ENCODE assay signal across 22 cellular contexts in genomic region chr15:88810449-88810848, GRCh38. TPM values are rescaled to one million over a fixed set of nuclear protein-coding genes. Genes with fewer than 3 reads are reported as not detected.
DNase-seq lines count a peak whose midpoint lies in the region; ATAC-seq, FAIRE-seq and TF ChIP-seq lines count a peak whose summit lies in the region.
"Had no signal": no experiment of that assay in that cellular context is flagged by ENCODE, and none has a peak within 500 bp of the region (broad histone marks: within the 10 kb centered on the region; RNA-seq: fewer than 3 reads in every experiment).

No MANE protein-coding gene starts in this region.

- no peak overlapping the region for H2BK15ac ChIP-seq in mesendoderm (replicated peaks; ENCODE audit: low read depth)

- H3K4me2 ChIP-seq in HCT116 (ENCODE audit: low read length) (0 out of 2 replicates have a peak overlapping the region, but pooled peaks have one; percentile 15), mesendoderm (ENCODE audit: low read length) (no peak overlapping the region)

- TF ChIP-seq RAD21 in HCT116 (IDR thresholded peaks at IDR 0.05; ENCODE audit: low read depth) = no peak

- H3K18ac ChIP-seq in mesendoderm (ENCODE audit: low read length) = no peak overlapping the region

- no peaks in the 10 kb centered on the region for H3K9me2 ChIP-seq in HCT116 (ENCODE audit: insufficient read depth)

- in situ Hi-C loops in brain microvascular endothelial cell (cut with HindIII; ENCODE audit: low pct_ligation_motif_present, low sequenced_read_pairs) = loop anchor here (25.0 kb wide), 1 partner anchor 148 kb away; no protein-coding TSS in a partner anchor

- RAD21 ChIA-PET in HCT116 (lab: Charles Lee; ENCODE audit: low non-redundant PET in 1 of 2, low total read pairs in 2 of 2, uncharacterized antibody in 2 of 2, unreplicated experiment in 2 of 2) = no interaction called here

- H3K79me2 ChIP-seq in HCT116 (ENCODE audit: insufficient read depth, low read length) (no peaks in the 10 kb centered on the region), mesendoderm (ENCODE audit: control insufficient read depth, insufficient read depth, low read length) (no peaks in the 10 kb centered on the region)
- H3K79me2 ChIP-seq: parathyroid adenoma had no signal

- CTCF ChIA-PET in HCT116 (lab: Charles Lee) = no interaction called here

- no peak overlapping the region for H2BK5ac ChIP-seq in mesendoderm (ENCODE audit: low read length)

- H2AFZ ChIP-seq in HCT116 (ENCODE audit: low read depth, low read length, poor library complexity, severe bottlenecking) = no peak overlapping the region
- H2AFZ ChIP-seq: parathyroid adenoma had no signal

- DNase-seq in AG20443 (ENCODE audit: low spot score) = peak; percentile 63
- DNase-seq in HCT116 (ENCODE audit: low read depth, low spot score) = no peak
- peak; percentile 19 for DNase-seq in brain microvascular endothelial cell
- DNase-seq in mesendoderm = peak; percentile 73
- no peak for DNase-seq in NCI-H1694 treated with DMSO at 0.1 percent for 48 hours (lab: John Stamatoyannopoulos, UW)
- DNase-seq in SW 1271 (lab: John Stamatoyannopoulos, UW) = no peak
- no peak for DNase-seq in NCI-H69 (lab: John Stamatoyannopoulos, UW)
- DNase-seq in GM19239 (ENCODE audit: insufficient read length, low spot score) = no peak
- DNase-seq: activated CD8-positive, alpha-beta memory T cell treated with anti-CD3 and anti-CD28 coated beads for 24 hours; AML-193; amniotic stem cell; effector memory CD8-positive, alpha-beta T cell; foreskin melanocyte; left lung; NCI-H187 treated with DMSO at 0.1 percent for 48 hours; NCI-H446; SIG-M5; stimulated activated CD4-positive, alpha-beta T cell treated with anti-CD3 and anti-CD28 coated beads, Interleukin-4, amount 100 ng/mL, for 1 hour had no signal

- H4K20me1 ChIP-seq in HCT116 (ENCODE audit: insufficient read depth) = no peaks in the 10 kb centered on the region

- H3K36me3 ChIP-seq in HCT116 (ENCODE audit: control insufficient read depth in 1 of 2, insufficient read depth in 2 of 2, low read length in 2 of 2) = no peaks in the 10 kb centered on the region
- no peaks in the 10 kb centered on the region for H3K36me3 ChIP-seq in brain microvascular endothelial cell (replicated peaks)
- no peaks in the 10 kb centered on the region for H3K36me3 ChIP-seq in mesendoderm (ENCODE audit: control insufficient read depth, insufficient read depth, low read length)
- H3K36me3 ChIP-seq: left lung had no signal

- no peak overlapping the region for H3K4ac ChIP-seq in mesendoderm (ENCODE audit: low read depth, low read length)

- H3K23ac ChIP-seq in mesendoderm (ENCODE audit: low read length) = no peak overlapping the region

- POLR2A ChIA-PET in HCT116 (lab: Charles Lee) = no interaction called here

- H3K9ac ChIP-seq in HCT116 (ENCODE audit: low read length) = no peak overlapping the region
- H3K9ac ChIP-seq in mesendoderm (ENCODE audit: low read length) = no peak overlapping the region
- H3K9ac ChIP-seq: parathyroid adenoma had no signal

- no peak overlapping the region for H2BK120ac ChIP-seq in mesendoderm (ENCODE audit: low read depth, low read length)

- no peaks in the 10 kb centered on the region for H3K9me3 ChIP-seq in HCT116 (ENCODE audit: control insufficient read depth in 1 of 2, insufficient read depth in 1 of 2, low read depth in 1 of 2, low read length in 2 of 2)
- H3K9me3 ChIP-seq: left lung had no signal

- BruUV-seq in HCT116 (replicated peaks; lab: Mats Ljungman, UMichigan) = no TSS peak

- no peak for FAIRE-seq in GM19239 (lab: Jason Lieb, UNC)

- no peak overlapping the region for H2AK5ac ChIP-seq in mesendoderm (ENCODE audit: low read length)

- H3K79me1 ChIP-seq in mesendoderm (ENCODE audit: low read length) = no peaks in the 10 kb centered on the region

- no peak for TF ChIP-seq POLR2A in HCT116 (IDR thresholded peaks at IDR 0.05; ENCODE audit: borderline replicate concordance, extremely low read depth, insufficient read depth, insufficient read length)

- no peak overlapping the region for H3K56ac ChIP-seq in mesendoderm (ENCODE audit: low read length)

- no CpG with 5 or more reads among the region's 5 CpGs for WGBS in mesendoderm (ENCODE audit: extremely low coverage, insufficient coverage, low lambda C conversion rate)

- H3K27ac ChIP-seq in HCT116 (ENCODE audit: low read depth, low read length) = no peak overlapping the region
- no peak overlapping the region for H3K27ac ChIP-seq in brain microvascular endothelial cell
- no peak overlapping the region for H3K27ac ChIP-seq in mesendoderm (ENCODE audit: low read depth, low read length)
- H3K27ac ChIP-seq: left lung, parathyroid adenoma, skin epidermis had no signal

- TF ChIP-seq CTCF in HCT116 (IDR thresholded peaks at IDR 0.05 in 2 of 3, conservative IDR thresholded peaks at IDR 0.05 in 1 of 3; ENCODE audit: borderline replicate concordance in 1 of 3, insufficient read depth in 1 of 3, low read depth in 2 of 3, low read length in 2 of 3) (no peak), brain microvascular endothelial cell (IDR thresholded peaks at IDR 0.05; ENCODE audit: low read depth, low read length, missing control alignments) (no peak)

- H3K4me1 ChIP-seq in HCT116 (ENCODE audit: control insufficient read depth in 1 of 2, insufficient read depth in 2 of 2, low read length in 2 of 2) (peaks cover 2 to 10% of the 10 kb centered on the region in 2 experiments; a peak in 3 of 4 replicates), mesendoderm (ENCODE audit: control insufficient read depth, low read depth, low read length) (peaks cover 2% of the 10 kb centered on the region)
- H3K4me1 ChIP-seq: left lung, parathyroid adenoma had no signal

- no peak for ATAC-seq in HCT116
- ATAC-seq: effector memory CD8-positive, alpha-beta T cell; left lung had no signal

- intact Hi-C loops in HCT116 (cut with micrococcal nuclease) = no loop called here

- no peak overlapping the region for H3K4me3 ChIP-seq in HCT116 (replicated peaks in 1 of 2; ENCODE audit: low read depth in 1 of 2, low read length in 2 of 2)
- H3K4me3 ChIP-seq in brain microvascular endothelial cell (ENCODE audit: low read depth, low read length) = no peak overlapping the region
- H3K4me3 ChIP-seq in mesendoderm (ENCODE audit: low read length) = no peak overlapping the region
- H3K4me3 ChIP-seq: left lung, skin epidermis had no signal

- no peaks in the 10 kb centered on the region for H3K27me3 ChIP-seq in HCT116 (ENCODE audit: insufficient read depth, low read length)
- peaks cover 3% of the 10 kb centered on the region for H3K27me3 ChIP-seq in brain microvascular endothelial cell (replicated peaks)
- no peaks in the 10 kb centered on the region for H3K27me3 ChIP-seq in mesendoderm (ENCODE audit: insufficient read depth, low read length, poor library complexity)

- H4K8ac ChIP-seq in mesendoderm (ENCODE audit: low read depth, low read length) = no peak overlapping the region

- H4K5ac ChIP-seq in mesendoderm (ENCODE audit: low read length) = no peak overlapping the region

TF ChIP-seq in HCT116, 20 proteins besides CTCF, POLR2A, EP300 and RAD21 (continues in another document):
- TF ChIP-seq FOSL1 (IDR thresholded peaks at IDR 0.05; ENCODE audit: low read depth) = no peak
- no peak for TF ChIP-seq EZH2 (IDR thresholded peaks at IDR 0.05)
- TF ChIP-seq ZFX (IDR thresholded peaks at IDR 0.05) = no peak
- TF ChIP-seq ELF1 (IDR thresholded peaks at IDR 0.05; ENCODE audit: borderline replicate concordance, low read depth) = no peak
- no peak for TF ChIP-seq SIN3A (IDR thresholded peaks at IDR 0.05; ENCODE audit: low read depth)
- no peak for TF ChIP-seq SP1 (IDR thresholded peaks at IDR 0.05; ENCODE audit: low read depth)
- TF ChIP-seq ZBTB33 (IDR thresholded peaks at IDR 0.05; ENCODE audit: extremely low read depth, insufficient replicate concordance, low read length) = no peak
- TF ChIP-seq POLR2AphosphoS5 (IDR thresholded peaks at IDR 0.05; ENCODE audit: low read depth, low read length) = no peak
- no peak for TF ChIP-seq SRF (IDR thresholded peaks at IDR 0.05; ENCODE audit: low read depth)
- TF ChIP-seq MAX (IDR thresholded peaks at IDR 0.05) = no peak
- TF ChIP-seq TCF7L2 (IDR thresholded peaks at IDR 0.05; ENCODE audit: borderline replicate concordance, extremely low read depth, insufficient read depth, insufficient read length) = no peak

RNA-seq across cellular contexts. Expression of gene ACAN, which starts 7.2 kb away (rescaled TPM):
- not detected for total RNA-seq in HCT116 (2021; ENCODE audit: unreplicated experiment)
- polyA plus RNA-seq in HCT116 (2012) = 0.01 TPM in 1 of 2 replicates, not detected in the other
- polyA plus RNA-seq in mesendoderm (2013, experiment 1 of 2) = 0.10 TPM
- polyA plus RNA-seq in mesendoderm (2013, experiment 2 of 2) = 0.18 TPM
- total RNA-seq: subcutaneous adipose tissue; T-helper 2 cell treated with Interferon-gamma antibody and Interleukin-4, amounts not matched to agents 100 ng/mL and 5 ng/mL, for 36 hours had no signal

Comparison
In these comparisons a context has a peak if more than half of its experiments do, and no peak if none do; other contexts are left out.
1. DNase-seq: peak in AG20443 (single experiment), brain microvascular endothelial cell (single experiment) and mesendoderm (single experiment); none in HCT116 (single experiment), NCI-H1694 treated with DMSO at 0.1 percent for 48 hours (single experiment), SW 1271 (0 of 2), NCI-H69 (single experiment) and GM19239 (single experiment).